In the genomic region with DNA sequence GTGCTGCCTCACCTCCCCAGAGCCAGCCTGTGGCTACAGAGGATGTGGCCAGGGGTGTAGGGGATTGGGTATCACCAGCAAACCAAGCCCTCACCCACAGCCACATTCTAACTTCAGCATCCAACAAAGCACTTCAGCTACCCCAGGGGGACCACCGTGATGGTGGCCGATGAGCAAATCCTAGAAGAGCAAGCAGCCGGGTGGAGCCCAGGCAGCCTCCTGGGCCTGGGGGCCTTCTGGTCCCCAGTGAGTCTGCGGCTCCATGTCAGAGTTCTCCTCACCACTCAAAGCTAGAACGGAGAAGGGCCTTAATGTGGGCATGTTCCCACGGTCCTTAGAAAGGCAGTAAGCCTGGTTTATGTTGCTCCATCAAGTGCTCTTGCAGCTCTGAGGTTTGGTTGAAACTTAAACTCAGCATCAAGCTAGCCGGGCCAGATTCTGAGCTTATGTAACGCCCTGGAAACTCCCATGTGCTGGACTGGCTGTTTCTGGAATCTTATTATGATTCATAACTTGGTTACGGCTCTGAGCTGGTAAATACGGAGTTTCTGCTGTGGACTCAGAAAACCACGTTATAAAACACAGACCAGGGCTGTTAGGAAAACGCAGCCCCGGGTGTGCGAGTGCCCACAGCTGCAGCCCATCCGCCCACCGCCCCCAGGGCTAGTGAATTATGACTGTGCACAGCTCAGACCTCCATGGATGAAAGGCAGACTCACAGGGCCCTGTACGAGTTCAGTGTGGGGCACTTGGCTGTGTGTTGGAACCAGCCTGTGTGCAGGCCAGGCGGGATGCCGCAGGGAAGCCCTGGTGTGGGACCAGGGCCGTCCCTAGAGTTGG, we compare ENCODE assay signal across 9 cellular contexts.
DNase-seq lines count a peak whose midpoint lies in the region; ATAC-seq, FAIRE-seq and TF ChIP-seq lines count a peak whose summit lies in the region.
"Had no signal": no experiment of that assay in that cellular context is flagged by ENCODE, and none has a peak within 500 bp of the region (broad histone marks: within the 10 kb centered on the region; RNA-seq: fewer than 3 reads in every experiment).

No MANE protein-coding gene starts in this region.

- H3K4me2 ChIP-seq in skeletal muscle satellite cell (ENCODE audit: low read length) = peak overlapping the region; percentile 68

- peak overlapping the region; percentile 43 for H3K9ac ChIP-seq in skeletal muscle satellite cell (ENCODE audit: low read depth, low read length)

- H3K36me3 ChIP-seq in skeletal muscle satellite cell (ENCODE audit: insufficient read depth, low read length) (no peaks in the 10 kb centered on the region), small intestine (ENCODE audit: control insufficient read depth in 2 of 2, insufficient read depth in 2 of 2, low read length in 2 of 2) (no peaks in the 10 kb centered on the region)

- 54 to 66% (median 64%) methylated on average over 20 of the region's 20 CpGs for WGBS in small intestine, 3 donors

- peak overlapping the region in 1 of 2 donors; percentile 25 for H3K27ac ChIP-seq in small intestine (ENCODE audit: low read depth in 1 of 2, low read length in 1 of 2)

- no peak for FAIRE-seq in H54 (lab: Jason Lieb, UNC)
- no peak for FAIRE-seq in small intestine (lab: Jason Lieb, UNC)

- DNase-seq in H54 (ENCODE audit: insufficient read length, low spot score) (peak; percentile 82), NCI-H226 (peak; percentile 81), fibroblast of peridontal ligament (ENCODE audit: extremely low read depth) (peak; percentile 98), NCI-H2196 (lab: John Stamatoyannopoulos, UW; ENCODE audit: unreplicated experiment) (no peak), NCI-H2171 (lab: John Stamatoyannopoulos, UW) (no peak), small intestine (no peak)
- DNase-seq: naive B cell had no signal

- peak overlapping the region; percentile 26 for H3K4me3 ChIP-seq in skeletal muscle satellite cell (ENCODE audit: low read length)
- no peak overlapping the region for H3K4me3 ChIP-seq in small intestine (ENCODE audit: low read depth in 1 of 2, low read length in 2 of 2)

- peak; percentile 72 for ATAC-seq in GM18517 (IDR thresholded peaks at IDR 0.05; ENCODE audit: unreplicated experiment)

- H3K9me3 ChIP-seq in skeletal muscle satellite cell (replicated peaks; ENCODE audit: low read length) (no peaks in the 10 kb centered on the region), small intestine (ENCODE audit: control insufficient read depth, low read depth) (no peaks in the 10 kb centered on the region)

- no peaks in the 10 kb centered on the region for H3K27me3 ChIP-seq in skeletal muscle satellite cell (ENCODE audit: control insufficient read depth, insufficient read depth, low read length)
- H3K27me3 ChIP-seq in small intestine (ENCODE audit: control insufficient read depth in 2 of 2, insufficient read depth in 2 of 2, low read length in 2 of 2) = no peaks in the 10 kb centered on the region

- H3K4me1 ChIP-seq in skeletal muscle satellite cell (ENCODE audit: control insufficient read depth, insufficient read depth, low read length) = peaks cover 13% of the 10 kb centered on the region
- no peaks in the 10 kb centered on the region for H3K4me1 ChIP-seq in small intestine (ENCODE audit: control insufficient read depth in 2 of 2, insufficient read depth in 1 of 2, low read depth in 1 of 2, low read length in 1 of 2)

- no peak for TF ChIP-seq POLR2A in H54 (IDR thresholded peaks at IDR 0.05; ENCODE audit: low read depth, low read length)

Comparison
In these comparisons a context has a peak if more than half of its experiments do, and no peak if none do; other contexts are left out.
1. DNase-seq: peak in H54 (single experiment), NCI-H226 (single experiment) and fibroblast of peridontal ligament (single experiment); none in NCI-H2196 (single experiment), NCI-H2171 (single experiment) and small intestine (single experiment).